In genomic region chr11:77198440-77198849, GRCh38 we compare ENCODE assay signal across 8 cellular contexts.
DNase-seq lines count a peak whose midpoint lies in the region; ATAC-seq and TF ChIP-seq lines count a peak whose summit lies in the region.

No MANE protein-coding gene starts in this region.

- no peak for TF ChIP-seq POLR2A in thyroid gland (IDR thresholded peaks at IDR 0.05)
- TF ChIP-seq POLR2A in tibial nerve (IDR thresholded peaks at IDR 0.05), result no peak

- H3K36me3 ChIP-seq in thyroid gland (no peaks in the 10 kb centered on the region), tibial nerve (peaks cover 0 to 5% (median 0%) of the 10 kb centered on the region in 3 donors)

- H3K27ac ChIP-seq in thyroid gland (no peak overlapping the region), tibial nerve (no peak overlapping the region)

- no peaks in the 10 kb centered on the region for H3K9me3 ChIP-seq in thyroid gland
- H3K9me3 ChIP-seq in tibial nerve, result no peaks in the 10 kb centered on the region

- TF ChIP-seq CTCF in fibroblast of pulmonary artery (IDR thresholded peaks at IDR 0.05; ENCODE audit: low read length, missing control alignments) (peak; percentile 37), thyroid gland (IDR thresholded peaks at IDR 0.05) (peak in 1 of 6 experiments; percentile 25), tibial nerve (IDR thresholded peaks at IDR 0.05) (no peak)

- peak; percentile 57 for DNase-seq in activated effector memory CD4-positive, alpha-beta T cell treated with anti-CD3 and anti-CD28 coated beads, Interleukin-2, amount 50 U/mL, for 16 hours
- DNase-seq in activated effector memory CD4-positive, alpha-beta T cell treated with Interleukin-2 at 50 U/mL for 16 hours, result no peak
- DNase-seq in OCI-M1 (lab: John Stamatoyannopoulos, UW) (peak; percentile 85), fibroblast of pulmonary artery (ENCODE audit: low read depth) (peak; percentile 11), thyroid gland (peak; percentile 19 to 30), tibial nerve (ENCODE audit: low spot score in 2 of 2) (no peak), AG20443 (ENCODE audit: low spot score) (no peak)

- ATAC-seq in GM19023 (IDR thresholded peaks at IDR 0.05; ENCODE audit: unreplicated experiment), result no peak

- H3K4me1 ChIP-seq in thyroid gland (no peaks in the 10 kb centered on the region), tibial nerve (no peaks in the 10 kb centered on the region)

- 55 to 64% methylated on average over 11 of the region's 11 CpGs for WGBS in thyroid gland, 2 donors
- WGBS in tibial nerve, 2 donors, result 74 to 75% methylated on average over 11 of the region's 11 CpGs

- intact Hi-C loops in thyroid gland (cut with DNase I), result loop anchor here (10.0 kb wide), 1 partner anchor 154 kb away; no protein-coding TSS in a partner anchor

- no peaks in the 10 kb centered on the region for H3K27me3 ChIP-seq in thyroid gland
- H3K27me3 ChIP-seq in tibial nerve, result no peaks in the 10 kb centered on the region

- no peak for TF ChIP-seq EP300 in tibial nerve (IDR thresholded peaks at IDR 0.05)

- H3K4me3 ChIP-seq in fibroblast of pulmonary artery (replicated peaks; ENCODE audit: low read depth, low read length) (no peak overlapping the region), thyroid gland (replicated peaks in 1 of 3) (no peak overlapping the region), tibial nerve (no peak overlapping the region)

Comparison
In these comparisons a context has a peak if more than half of its experiments do, and no peak if none do; other contexts are left out.
1. DNase-seq: peak in activated effector memory CD4-positive, alpha-beta T cell treated with anti-CD3 and anti-CD28 coated beads, Interleukin-2, amount 50 U/mL, for 16 hours (single experiment), OCI-M1 (single experiment), fibroblast of pulmonary artery (single experiment) and thyroid gland (2 of 2); none in activated effector memory CD4-positive, alpha-beta T cell treated with Interleukin-2 at 50 U/mL for 16 hours (single experiment), tibial nerve (0 of 2) and AG20443 (single experiment).